In genomic region chr7:42236266-42237161, GRCh38 we compare ENCODE assay signal across 8 cellular contexts. TPM values are rescaled to one million over a fixed set of nuclear protein-coding genes. Genes with fewer than 3 reads are reported as not detected.
A peak's percentile ranks its signal among the peaks of the same experiment; 100 is the strongest.
DNase-seq lines count a peak whose midpoint lies in the region; ATAC-seq, FAIRE-seq and TF ChIP-seq lines count a peak whose summit lies in the region.

No MANE protein-coding gene starts in this region.

- no peaks in the 10 kb centered on the region for H3K9me3 ChIP-seq in H1 (ENCODE audit: insufficient read depth in 2 of 2, low read depth in 1 of 2, low read length in 1 of 2)
- H3K9me3 ChIP-seq in upper lobe of right lung: no peaks in the 10 kb centered on the region

- H2BK20ac ChIP-seq in H1 (ENCODE audit: low read length): no peak overlapping the region

- no peaks in the 10 kb centered on the region for H3K79me1 ChIP-seq in H1 (ENCODE audit: low read depth, low read length)

- peak overlapping the region; percentile 27 for H3K23ac ChIP-seq in H1 (ENCODE audit: insufficient read length)

- CTCF ChIA-PET in H1 (lab: Charles Lee; ENCODE audit: partially characterized antibody): no interaction called here

- no peak for ATAC-seq in memory B cell (ENCODE audit: low read depth)
- peak; percentile 54 for ATAC-seq in upper lobe of right lung

- WGBS in H1 (ENCODE audit: extremely low coverage in 1 of 2, insufficient coverage in 1 of 2, insufficient read length in 1 of 2, insufficient replicate concordance in 2 of 2, low coverage in 1 of 2, low lambda C conversion rate in 2 of 2, missing lambda C conversion rate in 1 of 2), 2 experiments: 1% methylated on average over 85 of the region's 112 CpGs; no CpG with 5 or more reads in 1 of the 2 experiments

- intact Hi-C loops in upper lobe of right lung (cut with DNase I): no loop called here

- no peak overlapping the region for H2BK120ac ChIP-seq in H1 (replicated peaks; ENCODE audit: low read depth, low read length)

- H2BK12ac ChIP-seq in H1 (ENCODE audit: low read depth, low read length): no peak overlapping the region

- H3K18ac ChIP-seq in H1 (ENCODE audit: extremely low read depth, low read length): peak overlapping the region; percentile 73

- peaks cover 4 to 25% (median 13%) of the 10 kb centered on the region in 4 experiments; a peak in 6 of 7 replicates for H3K4me1 ChIP-seq in H1 (replicated peaks in 1 of 4; ENCODE audit: control insufficient read depth in 3 of 4, insufficient read depth in 4 of 4, low read length in 3 of 4)
- H3K4me1 ChIP-seq in upper lobe of right lung: peaks cover 32% of the 10 kb centered on the region

- peak overlapping the region; percentile 88; the same call in 1 of the 2 replicates for H2BK5ac ChIP-seq in H1 (ENCODE audit: low read depth, low read length)

- H3K14ac ChIP-seq in H1 (ENCODE audit: insufficient read length): no peak overlapping the region

- DNase-seq in GM12864 (ENCODE audit: low read depth) (no peak), HCEC 1CT (peak; percentile 62), RPMI8226 (peak; percentile 37), H1 (ENCODE audit: low read depth in 1 of 2, low spot score in 2 of 2) (peak in 1 of 2 experiments; percentile 75), memory B cell (ENCODE audit: low spot score in 2 of 2) (no peak), upper lobe of right lung (peak; percentile 72), superior temporal gyrus (ENCODE audit: extremely low spot score) (no peak), kidney glomerular epithelial cell (lab: John Stamatoyannopoulos, UW) (no peak)

- no peak overlapping the region for H3K4ac ChIP-seq in H1 (replicated peaks; ENCODE audit: insufficient read length, low read depth, low read length)

- peak overlapping the region; percentile 45 to 88 (median 58) for H3K9ac ChIP-seq in H1 (replicated peaks in 1 of 4; ENCODE audit: extremely low read depth in 1 of 4, low read depth in 3 of 4, low read length in 3 of 4)

- POLR2A ChIA-PET in H1 (lab: Charles Lee; ENCODE audit: partially characterized antibody): interaction anchor here (0.7 to 2.3 kb wide), 8 partner anchors 8 to 257 kb away, joined by 3 to 6 read pairs (median 4); no protein-coding TSS in a partner anchor

- peak in 1 of 2 experiments; percentile 46; a peak in 1 of 3 replicates for TF ChIP-seq POLR2A in H1 (IDR thresholded peaks at IDR 0.05; ENCODE audit: control extremely low read depth in 1 of 2, low read depth in 2 of 2, low read length in 2 of 2)

- TF ChIP-seq CTCF in GM12864 (IDR thresholded peaks at IDR 0.05; ENCODE audit: low read depth, low read length, missing control alignments): no peak
- TF ChIP-seq CTCF in H1 (IDR thresholded peaks at IDR 0.05; ENCODE audit: control extremely low read depth in 1 of 3, insufficient read depth in 1 of 3, low read depth in 1 of 3, low read length in 3 of 3): no peak
- TF ChIP-seq CTCF in upper lobe of right lung (IDR thresholded peaks at IDR 0.05): no peak

- no peak overlapping the region for H3K27ac Mint-ChIP-seq in memory B cell

- peaks cover 10% of the 10 kb centered on the region; the same call in 1 of the 2 replicates for H3K23me2 ChIP-seq in H1 (ENCODE audit: low read depth, low read length)

- TF ChIP-seq RAD21 in H1 (IDR thresholded peaks at IDR 0.05 in 1 of 2, conservative IDR thresholded peaks at IDR 0.05 in 1 of 2; ENCODE audit: low read depth in 2 of 2, low read length in 2 of 2): no peak; a peak in 1 of 4 replicates

- H3K4me3 Mint-ChIP-seq in memory B cell: peak overlapping the region; percentile 70

- H4K20me1 ChIP-seq in H1 (replicated peaks in 1 of 2; ENCODE audit: control insufficient read depth in 1 of 2, insufficient read depth in 2 of 2, low read length in 2 of 2): peaks cover 0 to 2% of the 10 kb centered on the region in 2 experiments

- no peak for TF ChIP-seq EP300 in H1 (IDR thresholded peaks at IDR 0.05; ENCODE audit: borderline replicate concordance in 1 of 2, low read depth in 2 of 2, low read length in 2 of 2)

- FAIRE-seq in H1 (lab: Jason Lieb, UNC): no peak

- H3K36me3 Mint-ChIP-seq in memory B cell: peaks cover 2% of the 10 kb centered on the region

- H3K4me3 ChIP-seq in GM12864 (ENCODE audit: low read depth, low read length) (peak overlapping the region; percentile 72), H1 (ENCODE audit: extremely low read depth in 1 of 4, insufficient read depth in 2 of 4, low read depth in 3 of 4, low read length in 4 of 4) (peak overlapping the region; percentile 63 to 94 (median 85)), upper lobe of right lung (peak overlapping the region; percentile 77)

- peaks cover 14% of the 10 kb centered on the region for H3K4me1 Mint-ChIP-seq in memory B cell

- H2AK5ac ChIP-seq in H1 (ENCODE audit: low read depth, low read length): no peak overlapping the region

- peak overlapping the region; percentile 80 for H4K8ac ChIP-seq in H1 (ENCODE audit: extremely low read depth, insufficient read depth, low read length)

- no peaks in the 10 kb centered on the region for H3K9me3 Mint-ChIP-seq in memory B cell

- H4K5ac ChIP-seq in H1 (ENCODE audit: insufficient read length, low read depth, low read length): peak overlapping the region; percentile 47

- H3K79me2 ChIP-seq in H1 (ENCODE audit: control insufficient read depth in 1 of 2, insufficient read depth in 2 of 2, low read length in 2 of 2): peaks cover 0 to 46% of the 10 kb centered on the region in 2 experiments; a peak in 3 of 4 replicates

- H2BK15ac ChIP-seq in H1 (ENCODE audit: low read length): no peak overlapping the region

- H2AFZ ChIP-seq in H1 (ENCODE audit: low read length): no peak overlapping the region; the same call in none of the 2 replicates

- H3K56ac ChIP-seq in H1 (replicated peaks; ENCODE audit: insufficient read length, low read depth, low read length): no peak overlapping the region

- peak overlapping the region; percentile 94 to 97 for H3K4me2 ChIP-seq in H1 (ENCODE audit: insufficient read depth in 1 of 2, low read depth in 2 of 2, low read length in 2 of 2)

- peaks cover 32% of the 10 kb centered on the region for H3K27me3 Mint-ChIP-seq in memory B cell

- H4K91ac ChIP-seq in H1 (replicated peaks; ENCODE audit: insufficient read length, low read length): no peak overlapping the region

- H3K36me3 ChIP-seq in H1 (ENCODE audit: control insufficient read depth in 2 of 4, insufficient read depth in 4 of 4, low read length in 3 of 4) (no peaks in the 10 kb centered on the region), upper lobe of right lung (no peaks in the 10 kb centered on the region)

- peak overlapping the region; percentile 63; the same call in 1 of the 2 replicates for H3K27ac ChIP-seq in H1 (ENCODE audit: low read depth, low read length)
- peak overlapping the region; percentile 80 for H3K27ac ChIP-seq in upper lobe of right lung

- peaks cover 0 to 21% (median 10%) of the 10 kb centered on the region in 4 experiments; a peak in 5 of 7 replicates for H3K27me3 ChIP-seq in H1 (replicated peaks in 1 of 4; ENCODE audit: control insufficient read depth in 3 of 4, extremely low read depth in 1 of 4, insufficient read depth in 3 of 4, low read length in 3 of 4)
- no peaks in the 10 kb centered on the region for H3K27me3 ChIP-seq in upper lobe of right lung

TF ChIP-seq in H1, 55 proteins besides CTCF, POLR2A, EP300 and RAD21:
- TF ChIP-seq SIN3A (conservative IDR thresholded peaks at IDR 0.05 in 1 of 2, IDR thresholded peaks at IDR 0.05 in 1 of 2; ENCODE audit: low read depth in 1 of 2, low read length in 2 of 2) (peak; percentile 7 to 52; a peak in 1 of 4 replicates), KDM4A (IDR thresholded peaks at IDR 0.05; ENCODE audit: low read depth, low read length, severe bottlenecking) (peak; percentile 23), MAX (IDR thresholded peaks at IDR 0.05) (peak; percentile 71), E2F6 (IDR thresholded peaks at IDR 0.05) (peak; percentile 51; the same call in 1 of the 2 replicates), POLR2AphosphoS5 (IDR thresholded peaks at IDR 0.05; ENCODE audit: low read depth, low read length) (0 out of 2 replicates have a peak, but pooled peaks have one; percentile 29), YY1 (IDR thresholded peaks at IDR 0.05; ENCODE audit: low read depth, low read length) (peak; percentile 53; the same call in 1 of the 2 replicates), TAF7 (optimal IDR thresholded peaks at IDR 0.05; ENCODE audit: borderline replicate concordance, low read depth, low read length) (peak; percentile 30), HDAC2 (IDR thresholded peaks at IDR 0.05; ENCODE audit: borderline replicate concordance in 1 of 2, low read depth in 2 of 2, low read length in 2 of 2) (0 out of 4 replicates have a peak, but pooled peaks of 1 of the 2 experiments have one; percentile 14), TCF12 (IDR thresholded peaks at IDR 0.05; ENCODE audit: low read depth, low read length) (no peak), SIX5 (IDR thresholded peaks at IDR 0.05; ENCODE audit: low read depth, low read length) (no peak), RFX5 (IDR thresholded peaks at IDR 0.05; ENCODE audit: borderline replicate concordance, low read depth, low read length) (no peak), PHF8 (conservative IDR thresholded peaks at IDR 0.05; ENCODE audit: low read depth, low read length) (0 out of 2 replicates have a peak, but pooled peaks have one; percentile 34), RBBP5 (IDR thresholded peaks at IDR 0.05; ENCODE audit: borderline replicate concordance, low read depth, low read length) (peak; percentile 69; the same call in 1 of the 2 replicates), ASH2L (IDR thresholded peaks at IDR 0.05; ENCODE audit: low read length) (peak; percentile 89)

RNA-seq across cellular contexts. Expression of gene GLI3, which starts 0.5 kb away (rescaled TPM):
- 31.1 and 35.4 TPM in 2 replicates for total RNA-seq in H1 (2021; fragmentation: NEBNext Ultra II Directional; extraction: Animal tissue kit (Norgen Biotek cat#: 25700))
- 8.0 and 10.6 TPM in 2 replicates for polyA plus RNA-seq in H1 (2011; rRNA removed)
- 6.6 TPM for polyA plus RNA-seq in H1 (2011; cell fraction: cytosol; rRNA removed)
- polyA plus RNA-seq in H1 (2011; cell fraction: nucleus; rRNA removed): 14.8 TPM
- polyA plus RNA-seq in H1 (2012, experiment 1 of 2): 11.4 to 18.7 TPM (median 12.7 TPM) in 4 replicates
- polyA plus RNA-seq in H1 (2012, experiment 2 of 2): 3.0 TPM
- polyA plus RNA-seq in H1 (2013, experiment 1 of 2): 7.5 TPM
- polyA plus RNA-seq in H1 (2013, experiment 2 of 2): 8.6 TPM
- polyA minus RNA-seq in H1 (2011; rRNA and poly(A)+ RNA removed): 29.8 and 32.1 TPM in 2 replicates
- 16.4 TPM for polyA minus RNA-seq in H1 (2011; cell fraction: cytosol; rRNA and poly(A)+ RNA removed)
- 27.0 TPM for polyA minus RNA-seq in H1 (2011; cell fraction: nucleus; rRNA and poly(A)+ RNA removed)
- 17.5 TPM for total RNA-seq in upper lobe of right lung

Comparison
In these comparisons a context has a peak if more than half of its experiments do, and no peak if none do; other contexts are left out.
1. DNase-seq: peak in HCEC 1CT (single experiment), RPMI8226 (single experiment) and upper lobe of right lung (single experiment); none in GM12864 (single experiment), memory B cell (0 of 2), superior temporal gyrus (single experiment) and kidney glomerular epithelial cell (single experiment).
2. Peak in every context shown above with its lines, with median percentiles within 50 percentile points of each other: H3K4me3 ChIP-seq.